ENCODE assay signal across 12 cellular contexts in genomic region chr10:16518822-16519221, GRCh38. TPM values are rescaled to one million over a fixed set of nuclear protein-coding genes. Genes with fewer than 3 reads are reported as not detected.
DNase-seq lines count a peak whose midpoint lies in the region; ATAC-seq and TF ChIP-seq lines count a peak whose summit lies in the region.
"Had no signal": no experiment of that assay in that cellular context is flagged by ENCODE, and none has a peak within 500 bp of the region (broad histone marks: within the 10 kb centered on the region; RNA-seq: fewer than 3 reads in every experiment).

No MANE protein-coding gene starts in this region.

- H3K27me3 Mint-ChIP-seq in nephron progenitor cell (ENCODE audit: low read depth, poor library complexity) = peaks cover 70% of the 10 kb centered on the region

- H3K27ac Mint-ChIP-seq in nephron progenitor cell = no peak overlapping the region

- no peaks in the 10 kb centered on the region for H3K9me3 ChIP-seq in HUES64 (ENCODE audit: insufficient read depth, low read depth, low read length)
- H3K9me3 ChIP-seq: body of pancreas, stomach had no signal

- H3K36me3 Mint-ChIP-seq in nephron progenitor cell (ENCODE audit: low read depth) = no peaks in the 10 kb centered on the region

- H3K4me3 ChIP-seq in HUES64 (ENCODE audit: low read length) (peak overlapping the region; percentile 45; the same call in 1 of the 2 replicates), choroid plexus epithelial cell (ENCODE audit: low read depth, low read length) (no peak overlapping the region)
- H3K4me3 ChIP-seq: body of pancreas had no signal

- WGBS in HUES64 = 68% methylated on average over 3 of the region's 4 CpGs

- H3K9ac ChIP-seq in HUES64 (ENCODE audit: low read depth, low read length) = no peak overlapping the region

- no peak for ATAC-seq in GM21576 (IDR thresholded peaks at IDR 0.05; ENCODE audit: unreplicated experiment)
- ATAC-seq: body of pancreas had no signal

- H3K27ac ChIP-seq in HUES64 (ENCODE audit: low read depth, low read length) = no peak overlapping the region
- H3K27ac ChIP-seq: body of pancreas, stomach had no signal

- H3K36me3 ChIP-seq in HUES64 (ENCODE audit: insufficient read depth, low read length) = no peaks in the 10 kb centered on the region

- peaks cover 32% of the 10 kb centered on the region for H3K4me1 Mint-ChIP-seq in nephron progenitor cell

- DNase-seq in NCI-H2227 (lab: John Stamatoyannopoulos, UW; ENCODE audit: unreplicated experiment) (peak; percentile 4), NCI-H2227 treated with DMSO at 0.1 percent for 48 hours (lab: John Stamatoyannopoulos, UW) (no peak), choroid plexus epithelial cell (ENCODE audit: low read depth) (peak; percentile 26), nephron progenitor cell (no peak), amniotic stem cell (lab: John Stamatoyannopoulos, UW) (no peak), HPDE6-E6E7 (ENCODE audit: extremely low spot score) (no peak)
- DNase-seq: activated CD4-positive, alpha-beta T cell treated with anti-CD3 and anti-CD28 coated beads for 48 hours; body of pancreas; MV-4-11; stomach had no signal

- no peaks in the 10 kb centered on the region for H3K9me3 Mint-ChIP-seq in nephron progenitor cell

- peaks cover 61% of the 10 kb centered on the region for H3K27me3 ChIP-seq in HUES64 (ENCODE audit: insufficient read depth, low read length)

- peaks cover 17% of the 10 kb centered on the region for H3K4me1 ChIP-seq in HUES64 (ENCODE audit: insufficient read depth, low read length)

- TF ChIP-seq CTCF in choroid plexus epithelial cell (conservative IDR thresholded peaks at IDR 0.05; ENCODE audit: low read depth, low read length) (peak; percentile 45), nephron progenitor cell (IDR thresholded peaks at IDR 0.05) (no peak)

- peak overlapping the region; percentile 83 for H3K4me3 Mint-ChIP-seq in nephron progenitor cell

RNA-seq across cellular contexts. Expression of gene C1QL3, which starts 2.9 kb away (rescaled TPM):
- 0.45 TPM for polyA plus RNA-seq in HUES64 (2013, experiment 1 of 2)
- 0.32 TPM for polyA plus RNA-seq in HUES64 (2013, experiment 2 of 2)
- polyA plus RNA-seq: stomach had no signal

Comparison
In these comparisons a context has a peak if more than half of its experiments do, and no peak if none do; other contexts are left out.
1. DNase-seq: peak in NCI-H2227 (single experiment) and choroid plexus epithelial cell (single experiment); none in NCI-H2227 treated with DMSO at 0.1 percent for 48 hours (single experiment), nephron progenitor cell (single experiment), amniotic stem cell (single experiment) and HPDE6-E6E7 (single experiment).